ENCODE assay signal across 13 cellular contexts in genomic region chr6:167088741-167089140, GRCh38. TPM values are rescaled to one million over a fixed set of nuclear protein-coding genes. Genes with fewer than 3 reads are reported as not detected.
"Had no signal": no experiment of that assay in that cellular context is flagged by ENCODE, and none has a peak within 500 bp of the region (broad histone marks: within the 10 kb centered on the region; RNA-seq: fewer than 3 reads in every experiment).

No MANE protein-coding gene starts in this region.

RNA-seq across cellular contexts. Expression of gene CCR6, which starts 34.2 kb away (rescaled TPM):
- total RNA-seq: endodermal cell, esophagus mucosa, fibroblast of lung, foreskin keratinocyte, gastroesophageal sphincter, left lobe of liver, mesothelial cell of epicardium, osteocyte, prostate gland, sciatic nerve, smooth muscle cell, uterus had no signal
- polyA plus RNA-seq: fibroblast of lung, foreskin keratinocyte, heart left ventricle, smooth muscle cell had no signal
